Comparison of ENCODE assay signal across 27 cellular contexts in the genomic region with DNA sequence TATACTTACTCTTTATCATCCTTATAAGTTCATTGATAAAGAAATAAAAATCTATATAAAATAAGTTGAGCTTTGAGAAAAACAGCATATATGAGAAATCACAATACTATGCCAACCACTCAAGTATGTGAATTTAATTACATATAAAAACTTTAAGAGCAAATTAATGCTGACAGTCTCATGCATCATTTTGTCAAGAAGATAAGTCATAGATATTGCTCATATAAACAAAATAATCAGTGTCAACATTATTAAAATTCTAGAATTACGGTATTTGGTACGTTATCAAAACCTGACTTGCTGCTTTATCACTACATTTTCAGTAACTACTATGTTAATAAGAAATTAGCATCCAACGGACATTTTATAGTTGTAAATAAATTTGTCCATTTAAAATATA.
"Had no signal": no experiment of that assay in that cellular context is flagged by ENCODE, and none has a peak within 500 bp of the region (broad histone marks: within the 10 kb centered on the region; RNA-seq: fewer than 3 reads in every experiment).

No MANE protein-coding gene starts in this region.

- H3K27ac Mint-ChIP-seq: mesothelial cell of epicardium; naive B cell; natural killer cell; nephron progenitor cell; neural progenitor cell; progenitor cell of endocrine pancreas; stimulated activated memory B cell treated with anti-CD40 and anti-IgM and Interleukin-4, amounts not matched to agents 10 μg/mL and 1 μg/mL and 100 μg/mL, for 72 hours; stimulated activated naive CD8-positive, alpha-beta T cell treated with anti-CD3 and anti-CD28 coated beads, Interleukin-15, amount 100 ng/mL, for 72 hours; type B pancreatic cell had no signal

- H3K4me3 Mint-ChIP-seq: mesothelial cell of epicardium; naive B cell; natural killer cell; nephron progenitor cell; neural progenitor cell; stimulated activated memory B cell treated with anti-CD40 and anti-IgM and Interleukin-4, amounts not matched to agents 10 μg/mL and 1 μg/mL and 100 μg/mL, for 72 hours; stimulated activated naive CD8-positive, alpha-beta T cell treated with anti-CD3 and anti-CD28 coated beads, Interleukin-15, amount 100 ng/mL, for 72 hours; type B pancreatic cell had no signal

- H3K36me3 ChIP-seq: left ventricle myocardium inferior, neural progenitor cell, neutrophil, right atrium auricular region, right lobe of liver, tibial nerve had no signal

- H3K4me1 ChIP-seq: left ventricle myocardium inferior, neural progenitor cell, right atrium auricular region, right lobe of liver, tibial nerve had no signal

- ATAC-seq: natural killer cell; right lobe of liver; stimulated activated memory B cell treated with anti-CD40 and anti-IgM and Interleukin-4, amounts not matched to agents 10 μg/mL and 1 μg/mL and 100 μg/mL, for 72 hours; stimulated activated naive CD8-positive, alpha-beta T cell treated with anti-CD3 and anti-CD28 coated beads, Interleukin-15, amount 100 ng/mL, for 72 hours had no signal

- H3K4me3 ChIP-seq: left ventricle myocardium inferior, lung, neural progenitor cell, right atrium auricular region, right lobe of liver, smooth muscle cell, tibial nerve had no signal

- DNase-seq: hippocampal formation; left ventricle myocardium inferior; mesendoderm; naive B cell; natural killer cell; nephron progenitor cell; occipital lobe; right lobe of liver; stimulated activated CD4-positive, alpha-beta T cell treated with anti-CD3 and anti-CD28 coated beads, Interleukin-1b, Interleukin-23, amount 100 ng/mL, for 48 hours; stimulated activated CD4-positive, alpha-beta T cell treated with anti-CD3 and anti-CD28 coated beads, Interleukin-2, amount 100 ng/mL, for 48 hours; stimulated activated CD4-positive, alpha-beta T cell treated with anti-CD3 and anti-CD28 coated beads, Interleukin-4, amount 100 ng/mL, for 4 hours; stimulated activated CD8-positive, alpha-beta memory T cell treated with anti-CD3 and anti-CD28 coated beads, Interleukin-4, amount 100 ng/mL, for 48 hours; stimulated activated naive CD4-positive, alpha-beta T cell treated with Interleukin-2 at 50 U/mL for 16 hours; stimulated activated naive CD8-positive, alpha-beta T cell treated with anti-CD3 and anti-CD28 coated beads, Interleukin-15, amount 100 ng/mL, for 72 hours; substantia nigra had no signal

- H3K27ac ChIP-seq: left ventricle myocardium inferior, neural progenitor cell, neutrophil, right atrium auricular region, right lobe of liver, tibial nerve had no signal

- H3K36me3 Mint-ChIP-seq: mesothelial cell of epicardium; naive B cell; natural killer cell; neural progenitor cell; stimulated activated memory B cell treated with anti-CD40 and anti-IgM and Interleukin-4, amounts not matched to agents 10 μg/mL and 1 μg/mL and 100 μg/mL, for 72 hours; type B pancreatic cell had no signal

- H3K27me3 ChIP-seq: neural progenitor cell, right atrium auricular region, right lobe of liver, tibial nerve had no signal

- FAIRE-seq: keratinocyte, urothelium cell line had no signal

- H3K9me3 ChIP-seq: left ventricle myocardium inferior, neutrophil, right atrium auricular region, right lobe of liver, tibial nerve had no signal

- H3K9me3 Mint-ChIP-seq: nephron progenitor cell; neural progenitor cell; stimulated activated memory B cell treated with anti-CD40 and anti-IgM and Interleukin-4, amounts not matched to agents 10 μg/mL and 1 μg/mL and 100 μg/mL, for 72 hours; stimulated activated naive CD8-positive, alpha-beta T cell treated with anti-CD3 and anti-CD28 coated beads, Interleukin-15, amount 100 ng/mL, for 72 hours; type B pancreatic cell had no signal

- H3K4me1 Mint-ChIP-seq: naive B cell; natural killer cell; nephron progenitor cell; neural progenitor cell; stimulated activated memory B cell treated with anti-CD40 and anti-IgM and Interleukin-4, amounts not matched to agents 10 μg/mL and 1 μg/mL and 100 μg/mL, for 72 hours; stimulated activated naive CD8-positive, alpha-beta T cell treated with anti-CD3 and anti-CD28 coated beads, Interleukin-15, amount 100 ng/mL, for 72 hours had no signal
